8 cellular contexts compared by ENCODE assay signal in the genomic region with DNA sequence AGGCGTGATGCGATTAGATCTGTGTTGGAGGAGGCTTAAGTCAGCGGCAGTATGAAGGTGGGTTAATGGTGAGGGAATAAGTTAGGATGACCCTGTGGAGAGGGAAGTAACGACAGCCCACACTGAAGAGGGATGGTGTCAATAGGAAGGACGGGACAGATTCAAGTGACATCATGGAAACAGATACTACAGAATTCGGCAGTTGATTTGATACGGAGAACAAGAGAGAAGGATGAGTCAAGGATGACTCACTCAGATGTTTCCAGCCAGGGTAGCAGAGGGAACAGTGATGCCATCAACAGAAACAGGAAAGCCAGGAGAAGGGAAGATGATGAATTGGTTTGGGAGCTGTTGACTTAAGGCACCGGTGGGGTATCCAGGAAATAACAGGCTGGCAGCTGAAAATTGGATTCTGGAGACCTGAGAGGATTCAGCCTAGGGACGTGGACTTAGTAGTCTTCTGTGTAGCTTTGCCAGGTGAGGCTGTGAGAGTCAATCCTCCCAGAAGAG. TPM values are rescaled to one million over a fixed set of nuclear protein-coding genes. Genes with fewer than 3 reads are reported as not detected.
DNase-seq lines count a peak whose midpoint lies in the region; ATAC-seq and TF ChIP-seq lines count a peak whose summit lies in the region.

No MANE protein-coding gene starts in this region.

- intact Hi-C loops in gastrocnemius medialis (cut with DNase I; ENCODE audit: low total_unique reads) = no loop called here

- H3K4me1 ChIP-seq in gastrocnemius medialis = no peaks in the 10 kb centered on the region

- in situ Hi-C loops in gastrocnemius medialis (cut with MboI; ENCODE audit: low sequenced_read_pairs in 4 of 4) = no loop called here

- H3K27ac ChIP-seq in gastrocnemius medialis = no peak overlapping the region

- no peak for TF ChIP-seq POLR2A in gastrocnemius medialis (IDR thresholded peaks at IDR 0.05)

- H3K36me3 ChIP-seq in gastrocnemius medialis = no peaks in the 10 kb centered on the region

- TF ChIP-seq CTCF in cardiac fibroblast (IDR thresholded peaks at IDR 0.05; ENCODE audit: low read depth, low read length) = no peak
- no peak for TF ChIP-seq CTCF in gastrocnemius medialis (IDR thresholded peaks at IDR 0.05 in 4 of 5, conservative IDR thresholded peaks at IDR 0.05 in 1 of 5)

- no peak overlapping the region for H3K4me3 ChIP-seq in cardiac fibroblast (replicated peaks in 1 of 2; ENCODE audit: low read depth in 2 of 2, low read length in 2 of 2)
- H3K4me3 ChIP-seq in gastrocnemius medialis = no peak overlapping the region

- no peak for DNase-seq in activated CD4-positive, CD25-positive, alpha-beta regulatory T cell treated with anti-CD3 and anti-CD28 coated beads, Interleukin-2, amount 50 U/mL, for 72 hours
- DNase-seq in OCI-M1 (lab: John Stamatoyannopoulos, UW) (peak; percentile 74), cardiac fibroblast (ENCODE audit: low read depth in 2 of 2) (peak; percentile 72 to 94), gastrocnemius medialis (no peak), NCI-H524 treated with DMSO at 0.1 percent for 48 hours (lab: John Stamatoyannopoulos, UW) (no peak)

- peak; percentile 45 to 55 for ATAC-seq in activated CD4-positive, CD25-positive, alpha-beta regulatory T cell treated with anti-CD3 and anti-CD28 coated beads, Interleukin-2, amount 50 U/mL, for 24 hours
- ATAC-seq in gastrocnemius medialis (peak; percentile 64), GM21619 (IDR thresholded peaks at IDR 0.05; ENCODE audit: unreplicated experiment) (no peak), GM18868 (IDR thresholded peaks at IDR 0.05; ENCODE audit: unreplicated experiment) (no peak)

- no peaks in the 10 kb centered on the region for H3K9me3 ChIP-seq in gastrocnemius medialis

- H3K27me3 ChIP-seq in gastrocnemius medialis = no peaks in the 10 kb centered on the region

RNA-seq across cellular contexts. Expression of a gene that starts 38.0 kb away (rescaled TPM):
- total RNA-seq in gastrocnemius medialis = under 1 TPM in 2 of 4 donors, not detected in 2; 0.29 to 0.39 TPM

RNA-seq across cellular contexts. Expression of a gene that starts 47.8 kb away (rescaled TPM):
- 100 to 1,000 TPM; 110 to 146 (median 135) TPM for total RNA-seq in gastrocnemius medialis

Comparison
In these comparisons a context has a peak if more than half of its experiments do, and no peak if none do; other contexts are left out.
1. ATAC-seq: peak in activated CD4-positive, CD25-positive, alpha-beta regulatory T cell treated with anti-CD3 and anti-CD28 coated beads, Interleukin-2, amount 50 U/mL, for 24 hours (2 of 2) and gastrocnemius medialis (2 of 2); none in GM21619 (single experiment) and GM18868 (single experiment).
2. DNase-seq: peak in OCI-M1 (single experiment) and cardiac fibroblast (2 of 2); none in activated CD4-positive, CD25-positive, alpha-beta regulatory T cell treated with anti-CD3 and anti-CD28 coated beads, Interleukin-2, amount 50 U/mL, for 72 hours (single experiment), gastrocnemius medialis (0 of 2) and NCI-H524 treated with DMSO at 0.1 percent for 48 hours (single experiment).